ENCODE assay signal across 2 cellular contexts in genomic region chr2:19649785-19650380, GRCh38.
A peak's percentile ranks its signal among the peaks of the same experiment; 100 is the strongest.
TF ChIP-seq lines count a peak whose summit lies in the region.

No MANE protein-coding gene starts in this region.

TF ChIP-seq in A549, 52 proteins besides CTCF, POLR2A, EP300 and RAD21 (continued from another document):
- TF ChIP-seq MAFK (IDR thresholded peaks at IDR 0.05; ENCODE audit: partially characterized antibody): peak; percentile 5
- TF ChIP-seq SMC3 (IDR thresholded peaks at IDR 0.05): 0 out of 3 replicates have a peak, but pooled peaks have one; percentile 20

TF ChIP-seq in IMR-90, 13 proteins besides CTCF, POLR2A, EP300 and RAD21 (continued from another document):
- TF ChIP-seq SMC3 (IDR thresholded peaks at IDR 0.05; ENCODE audit: low read depth, low read length) (no peak), MAZ (IDR thresholded peaks at IDR 0.05; ENCODE audit: borderline replicate concordance, low read depth, low read length) (peak; percentile 20; the same call in 1 of the 2 replicates), CHD1 (IDR thresholded peaks at IDR 0.05; ENCODE audit: low read depth, low read length) (no peak)
